9 cellular contexts compared by ENCODE assay signal in the genomic region with DNA sequence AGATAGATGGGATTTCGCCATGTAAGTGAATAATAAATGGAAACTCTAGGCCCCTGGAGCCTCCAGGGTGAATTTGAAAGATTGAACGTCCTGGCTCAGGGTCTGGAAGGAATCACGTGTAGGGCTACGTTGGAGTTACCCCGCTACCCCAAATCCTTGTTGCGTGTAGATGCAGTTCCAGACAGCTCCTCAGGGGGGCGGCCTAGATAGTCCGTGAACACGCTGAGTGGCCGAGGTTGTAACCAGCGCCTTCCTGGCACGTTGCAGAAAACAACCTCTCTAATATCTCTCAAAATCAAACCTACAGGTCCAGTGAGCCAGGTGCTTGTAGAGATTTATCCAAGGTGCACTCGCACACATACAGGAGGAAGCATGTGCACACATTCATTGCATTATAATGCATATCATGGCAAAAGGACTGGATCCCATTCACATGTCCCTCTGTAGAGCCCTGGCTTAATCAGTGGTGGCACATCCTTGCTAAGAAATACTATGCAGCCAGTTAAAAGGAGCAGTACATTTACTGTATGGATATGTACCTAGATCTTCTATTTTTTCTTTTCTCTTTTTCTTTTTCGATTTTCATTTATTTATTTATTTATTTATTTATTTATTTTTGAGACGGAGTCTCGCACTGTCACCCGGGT. TPM values are rescaled to one million over a fixed set of nuclear protein-coding genes. Genes with fewer than 3 reads are reported as not detected.
DNase-seq lines count a peak whose midpoint lies in the region; ATAC-seq, FAIRE-seq and TF ChIP-seq lines count a peak whose summit lies in the region.
"Had no signal": no experiment of that assay in that cellular context is flagged by ENCODE, and none has a peak within 500 bp of the region (broad histone marks: within the 10 kb centered on the region; RNA-seq: fewer than 3 reads in every experiment).

No MANE protein-coding gene starts in this region.

- dilution Hi-C loops in endothelial cell of umbilical vein (cut with MboI; ENCODE audit: extremely low pct_ligation_motif_present, low sequenced_read_pairs) = no loop called here

- H3K4me1 Mint-ChIP-seq in naive thymus-derived CD4-positive, alpha-beta T cell = peaks cover 10 to 29% (median 26%) of the 10 kb centered on the region in 7 donors
- peaks cover 40% of the 10 kb centered on the region for H3K4me1 Mint-ChIP-seq in stimulated activated effector memory CD8-positive, alpha-beta T cell treated with anti-CD3 and anti-CD28 coated beads, Interleukin-12 subunit alpha, Interleukin-12 subunit beta, amount 100 ng/mL, for 72 hours
- H3K4me1 Mint-ChIP-seq in stimulated activated memory B cell treated with anti-CD40 and anti-IgM and Interleukin-4, amounts not matched to agents 10 μg/mL and 1 μg/mL and 100 μg/mL, for 72 hours = peaks cover 23% of the 10 kb centered on the region

- POLR2A ChIA-PET in endothelial cell of umbilical vein (lab: Charles Lee) = no interaction called here
- POLR2A ChIA-PET in naive thymus-derived CD4-positive, alpha-beta T cell (lab: Charles Lee) = interaction anchor here (1.4 to 1.5 kb wide), 2 partner anchors 61 to 62 kb away, joined by 4 to 6 read pairs; a partner anchor contains a TSS

- H3K4me3 Mint-ChIP-seq in naive thymus-derived CD4-positive, alpha-beta T cell = peak overlapping the region in 5 of 10 donors; percentile 22 to 86 (median 53)
- peak overlapping the region; percentile 8 for H3K4me3 Mint-ChIP-seq in stimulated activated effector memory CD8-positive, alpha-beta T cell treated with anti-CD3 and anti-CD28 coated beads, Interleukin-12 subunit alpha, Interleukin-12 subunit beta, amount 100 ng/mL, for 72 hours
- no peak overlapping the region for H3K4me3 Mint-ChIP-seq in stimulated activated memory B cell treated with anti-CD40 and anti-IgM and Interleukin-4, amounts not matched to agents 10 μg/mL and 1 μg/mL and 100 μg/mL, for 72 hours

- CTCF ChIA-PET in endothelial cell of umbilical vein (lab: Charles Lee) = interaction anchor here (0.6 to 2.1 kb wide), 22 partner anchors 12 to 212 kb away, joined by 3 to 13 read pairs (median 3); a partner anchor contains a TSS
- CTCF ChIA-PET in naive thymus-derived CD4-positive, alpha-beta T cell (lab: Charles Lee) = interaction anchor here (0.6 to 1.9 kb wide), 5 partner anchors 26 to 194 kb away, joined by 3 to 7 read pairs (median 4); no protein-coding TSS in a partner anchor

- no peaks in the 10 kb centered on the region for H3K36me3 ChIP-seq in endothelial cell of umbilical vein (ENCODE audit: control insufficient read depth in 2 of 2, extremely low read depth in 1 of 2, insufficient read depth in 2 of 2, low read length in 2 of 2)
- H3K36me3 ChIP-seq in naive thymus-derived CD4-positive, alpha-beta T cell (ENCODE audit: control insufficient read depth in 2 of 3, insufficient read depth in 3 of 3, low read length in 3 of 3) = peaks cover 0 to 4% (median 0%) of the 10 kb centered on the region in 3 experiments

- H3K4me3 ChIP-seq in endothelial cell of umbilical vein (replicated peaks in 1 of 3; ENCODE audit: insufficient read depth in 1 of 3, low read depth in 1 of 3, low read length in 3 of 3) = no peak overlapping the region
- no peak overlapping the region for H3K4me3 ChIP-seq in naive thymus-derived CD4-positive, alpha-beta T cell (ENCODE audit: low read length)

- peaks cover 0 to 7% (median 0%) of the 10 kb centered on the region in 5 donors for H3K36me3 Mint-ChIP-seq in naive thymus-derived CD4-positive, alpha-beta T cell
- H3K36me3 Mint-ChIP-seq in stimulated activated effector memory CD8-positive, alpha-beta T cell treated with anti-CD3 and anti-CD28 coated beads, Interleukin-12 subunit alpha, Interleukin-12 subunit beta, amount 100 ng/mL, for 72 hours = peaks cover 33% of the 10 kb centered on the region
- H3K36me3 Mint-ChIP-seq in stimulated activated memory B cell treated with anti-CD40 and anti-IgM and Interleukin-4, amounts not matched to agents 10 μg/mL and 1 μg/mL and 100 μg/mL, for 72 hours = no peaks in the 10 kb centered on the region

- H3K9ac ChIP-seq in endothelial cell of umbilical vein (replicated peaks; ENCODE audit: extremely low read depth, insufficient read depth, low read length) = no peak overlapping the region

- TF ChIP-seq POLR2A in endothelial cell of umbilical vein (IDR thresholded peaks at IDR 0.05; ENCODE audit: low read depth, low read length) = no peak

- intact Hi-C loops in endothelial cell of umbilical vein (cut with micrococcal nuclease) = loop anchor here (10.0 kb wide), 1 partner anchor 589 kb away; no protein-coding TSS in a partner anchor
- intact Hi-C loops in naive thymus-derived CD4-positive, alpha-beta T cell (cut with micrococcal nuclease) = loop anchor here (1.0 to 5.0 kb wide), 7 partner anchors 38 to 139 kb away; a partner anchor contains a TSS

- H2AFZ ChIP-seq in endothelial cell of umbilical vein (ENCODE audit: low read depth, low read length) = no peak overlapping the region

- peaks cover 0 to 6% (median 0%) of the 10 kb centered on the region in 5 donors for H3K27me3 Mint-ChIP-seq in naive thymus-derived CD4-positive, alpha-beta T cell
- no peaks in the 10 kb centered on the region for H3K27me3 Mint-ChIP-seq in stimulated activated memory B cell treated with anti-CD40 and anti-IgM and Interleukin-4, amounts not matched to agents 10 μg/mL and 1 μg/mL and 100 μg/mL, for 72 hours

- H3K4me2 ChIP-seq in endothelial cell of umbilical vein (ENCODE audit: insufficient read depth, low read length) = no peak overlapping the region

- H3K79me2 ChIP-seq in endothelial cell of umbilical vein (ENCODE audit: control insufficient read depth, insufficient read depth, low read length) = peaks cover 16% of the 10 kb centered on the region

- H3K27ac Mint-ChIP-seq in naive thymus-derived CD4-positive, alpha-beta T cell = peak overlapping the region in 6 of 9 donors; percentile 41 to 76 (median 68)
- no peak overlapping the region for H3K27ac Mint-ChIP-seq in stimulated activated effector memory CD8-positive, alpha-beta T cell treated with anti-CD3 and anti-CD28 coated beads, Interleukin-12 subunit alpha, Interleukin-12 subunit beta, amount 100 ng/mL, for 72 hours
- H3K27ac Mint-ChIP-seq in stimulated activated memory B cell treated with anti-CD40 and anti-IgM and Interleukin-4, amounts not matched to agents 10 μg/mL and 1 μg/mL and 100 μg/mL, for 72 hours = no peak overlapping the region

- H3K27ac ChIP-seq in endothelial cell of umbilical vein (ENCODE audit: insufficient read depth, low read depth, low read length) = no peak overlapping the region
- H3K27ac ChIP-seq in naive thymus-derived CD4-positive, alpha-beta T cell (ENCODE audit: low read depth, low read length) = no peak overlapping the region

- H3K9me1 ChIP-seq in endothelial cell of umbilical vein (replicated peaks; ENCODE audit: control insufficient read depth, extremely low read depth, insufficient read depth, low read length) = no peaks in the 10 kb centered on the region

- peaks cover 0 to 1% (median 0%) of the 10 kb centered on the region in 11 donors for H3K9me3 Mint-ChIP-seq in naive thymus-derived CD4-positive, alpha-beta T cell
- H3K9me3 Mint-ChIP-seq in stimulated activated effector memory CD8-positive, alpha-beta T cell treated with anti-CD3 and anti-CD28 coated beads, Interleukin-12 subunit alpha, Interleukin-12 subunit beta, amount 100 ng/mL, for 72 hours = no peaks in the 10 kb centered on the region
- H3K9me3 Mint-ChIP-seq in stimulated activated memory B cell treated with anti-CD40 and anti-IgM and Interleukin-4, amounts not matched to agents 10 μg/mL and 1 μg/mL and 100 μg/mL, for 72 hours = no peaks in the 10 kb centered on the region

- no TSS peak for BruUV-seq in endothelial cell of umbilical vein (replicated peaks; lab: Mats Ljungman, UMichigan)

- TF ChIP-seq CTCF in endothelial cell of umbilical vein (IDR thresholded peaks at IDR 0.05; ENCODE audit: extremely low read depth in 1 of 2, insufficient read depth in 1 of 2, low read depth in 1 of 2, low read length in 2 of 2) = peak; percentile 73 to 88

- H3K9me3 ChIP-seq in endothelial cell of umbilical vein (replicated peaks; ENCODE audit: control insufficient read depth, insufficient read depth, low read length) = no peaks in the 10 kb centered on the region
- no peaks in the 10 kb centered on the region for H3K9me3 ChIP-seq in naive thymus-derived CD4-positive, alpha-beta T cell (ENCODE audit: control insufficient read depth in 2 of 3, low read length in 3 of 3)

- DNase-seq in DMS 273 (lab: John Stamatoyannopoulos, UW; ENCODE audit: unreplicated experiment) = peak; percentile 80
- no peak for DNase-seq in DMS 273 treated with DMSO at 0.1 percent for 48 hours (lab: John Stamatoyannopoulos, UW)
- peak; percentile 7 for DNase-seq in NCI-H774 (lab: John Stamatoyannopoulos, UW)
- peak; percentile 57 to 67 for DNase-seq in activated CD8-positive, alpha-beta memory T cell treated with anti-CD3 and anti-CD28 coated beads for 1 hour (ENCODE audit: extremely low read depth in 1 of 2, low read depth in 1 of 2)
- peak; percentile 71 for DNase-seq in endothelial cell of umbilical vein (ENCODE audit: low read depth, low spot score)
- DNase-seq in naive thymus-derived CD4-positive, alpha-beta T cell = peak; percentile 51 to 82 (median 74)
- peak; percentile 82 to 93 for DNase-seq in stimulated activated effector memory CD8-positive, alpha-beta T cell treated with anti-CD3 and anti-CD28 coated beads, Interleukin-12 subunit alpha, Interleukin-12 subunit beta, amount 100 ng/mL, for 72 hours (ENCODE audit: low spot score in 2 of 2)

- no peaks in the 10 kb centered on the region for H4K20me1 ChIP-seq in endothelial cell of umbilical vein (replicated peaks; ENCODE audit: control insufficient read depth, extremely low read depth, insufficient read depth, low read length)

- H3K27me3 ChIP-seq in endothelial cell of umbilical vein (ENCODE audit: control insufficient read depth in 2 of 2, insufficient read depth in 2 of 2, low read length in 2 of 2) = no peaks in the 10 kb centered on the region
- no peaks in the 10 kb centered on the region for H3K27me3 ChIP-seq in naive thymus-derived CD4-positive, alpha-beta T cell (ENCODE audit: control insufficient read depth in 2 of 2, insufficient read depth in 2 of 2, low read length in 2 of 2)

- peak; percentile 69 for ATAC-seq in naive thymus-derived CD4-positive, alpha-beta T cell
- ATAC-seq in stimulated activated effector memory CD8-positive, alpha-beta T cell treated with anti-CD3 and anti-CD28 coated beads, Interleukin-12 subunit alpha, Interleukin-12 subunit beta, amount 100 ng/mL, for 72 hours = peak; percentile 40
- no peak for ATAC-seq in stimulated activated memory B cell treated with anti-CD40 and anti-IgM and Interleukin-4, amounts not matched to agents 10 μg/mL and 1 μg/mL and 100 μg/mL, for 72 hours

- peaks cover 7% of the 10 kb centered on the region for H3K4me1 ChIP-seq in endothelial cell of umbilical vein (ENCODE audit: control insufficient read depth, extremely low read depth, insufficient read depth, low read length)
- peaks cover 8 to 20% of the 10 kb centered on the region in 2 donors for H3K4me1 ChIP-seq in naive thymus-derived CD4-positive, alpha-beta T cell (ENCODE audit: control insufficient read depth in 2 of 2, insufficient read depth in 2 of 2, low read length in 2 of 2)

- peak; percentile 94 for FAIRE-seq in endothelial cell of umbilical vein (lab: Jason Lieb, UNC)
- FAIRE-seq: A204.1 had no signal

RNA-seq across cellular contexts. Expression of a gene that starts 2.5 kb away (rescaled TPM):
- total RNA-seq in endothelial cell of umbilical vein = 78.2 and 81.4 TPM in 2 replicates
- 91.1 and 107 TPM in 2 replicates for polyA plus RNA-seq in endothelial cell of umbilical vein
- 79.4 and 83.8 TPM in 2 replicates for polyA plus RNA-seq in endothelial cell of umbilical vein (2011; cell fraction: cytosol; rRNA removed)
- 58.8 and 72.0 TPM in 2 replicates for polyA plus RNA-seq in endothelial cell of umbilical vein (2011; cell fraction: nucleus; rRNA removed)
- polyA plus RNA-seq in endothelial cell of umbilical vein (2012) = 76.5 and 82.3 TPM in 2 replicates
- 104 and 113 TPM in 2 replicates for polyA minus RNA-seq in endothelial cell of umbilical vein
- 22.8 TPM for polyA minus RNA-seq in endothelial cell of umbilical vein (2011; cell fraction: cytosol; rRNA and poly(A)+ RNA removed)
- polyA minus RNA-seq in endothelial cell of umbilical vein (2011; cell fraction: nucleus; rRNA and poly(A)+ RNA removed) = 21.0 and 27.6 TPM in 2 replicates
- total RNA-seq in naive thymus-derived CD4-positive, alpha-beta T cell = 10 to 100 TPM; 12.9 to 83.6 (median 31.4) TPM
- 10 to 100 TPM; 21.9 to 37.7 TPM for polyA plus RNA-seq in naive thymus-derived CD4-positive, alpha-beta T cell

RNA-seq across cellular contexts. Expression of a gene that starts 11.5 kb away (rescaled TPM):
- not detected in 2 replicates for total RNA-seq in endothelial cell of umbilical vein
- not detected in 2 replicates for polyA plus RNA-seq in endothelial cell of umbilical vein
- not detected in 2 replicates for polyA plus RNA-seq in endothelial cell of umbilical vein (2011; cell fraction: cytosol; rRNA removed)
- polyA plus RNA-seq in endothelial cell of umbilical vein (2011; cell fraction: nucleus; rRNA removed) = not detected in 2 replicates
- polyA plus RNA-seq in endothelial cell of umbilical vein (2012) = not detected in 2 replicates
- polyA minus RNA-seq in endothelial cell of umbilical vein = not detected in 2 replicates
- polyA minus RNA-seq in endothelial cell of umbilical vein (2011; cell fraction: cytosol; rRNA and poly(A)+ RNA removed) = 1.2 TPM
- polyA minus RNA-seq in endothelial cell of umbilical vein (2011; cell fraction: nucleus; rRNA and poly(A)+ RNA removed) = not detected in 2 replicates
- total RNA-seq in naive thymus-derived CD4-positive, alpha-beta T cell = 10 to 100 TPM in 1 of 5 experiments, 1 to 10 TPM in 1, under 1 TPM in 2, not detected in 1; 0.51 to 22.0 (median 3.5) TPM
- under 1 TPM; 0.53 to 0.55 TPM for polyA plus RNA-seq in naive thymus-derived CD4-positive, alpha-beta T cell

RNA-seq across cellular contexts. Expression of a gene that starts 38.0 kb away (rescaled TPM):
- total RNA-seq in endothelial cell of umbilical vein = 19.8 and 21.8 TPM in 2 replicates
- 24.9 and 29.6 TPM in 2 replicates for polyA plus RNA-seq in endothelial cell of umbilical vein
- polyA plus RNA-seq in endothelial cell of umbilical vein (2011; cell fraction: cytosol; rRNA removed) = 16.8 and 20.9 TPM in 2 replicates
- 31.8 and 39.8 TPM in 2 replicates for polyA plus RNA-seq in endothelial cell of umbilical vein (2011; cell fraction: nucleus; rRNA removed)
- polyA plus RNA-seq in endothelial cell of umbilical vein (2012) = 17.1 and 21.9 TPM in 2 replicates
- polyA minus RNA-seq in endothelial cell of umbilical vein = 11.7 and 13.9 TPM in 2 replicates
- polyA minus RNA-seq in endothelial cell of umbilical vein (2011; cell fraction: cytosol; rRNA and poly(A)+ RNA removed) = 30.8 TPM
- 6.7 and 9.5 TPM in 2 replicates for polyA minus RNA-seq in endothelial cell of umbilical vein (2011; cell fraction: nucleus; rRNA and poly(A)+ RNA removed)
- 10 to 100 TPM; 41.7 to 70.3 (median 56.7) TPM for total RNA-seq in naive thymus-derived CD4-positive, alpha-beta T cell
- 10 to 100 TPM; 12.9 to 21.8 TPM for polyA plus RNA-seq in naive thymus-derived CD4-positive, alpha-beta T cell

Comparison
In these comparisons a context has a peak if more than half of its experiments do, and no peak if none do; other contexts are left out.
1. H3K27ac Mint-ChIP-seq: peak in naive thymus-derived CD4-positive, alpha-beta T cell (6 of 9); none in stimulated activated effector memory CD8-positive, alpha-beta T cell treated with anti-CD3 and anti-CD28 coated beads, Interleukin-12 subunit alpha, Interleukin-12 subunit beta, amount 100 ng/mL, for 72 hours (single experiment) and stimulated activated memory B cell treated with anti-CD40 and anti-IgM and Interleukin-4, amounts not matched to agents 10 μg/mL and 1 μg/mL and 100 μg/mL, for 72 hours (single experiment).